Comparison of ENCODE assay signal across 8 cellular contexts in the genomic region with DNA sequence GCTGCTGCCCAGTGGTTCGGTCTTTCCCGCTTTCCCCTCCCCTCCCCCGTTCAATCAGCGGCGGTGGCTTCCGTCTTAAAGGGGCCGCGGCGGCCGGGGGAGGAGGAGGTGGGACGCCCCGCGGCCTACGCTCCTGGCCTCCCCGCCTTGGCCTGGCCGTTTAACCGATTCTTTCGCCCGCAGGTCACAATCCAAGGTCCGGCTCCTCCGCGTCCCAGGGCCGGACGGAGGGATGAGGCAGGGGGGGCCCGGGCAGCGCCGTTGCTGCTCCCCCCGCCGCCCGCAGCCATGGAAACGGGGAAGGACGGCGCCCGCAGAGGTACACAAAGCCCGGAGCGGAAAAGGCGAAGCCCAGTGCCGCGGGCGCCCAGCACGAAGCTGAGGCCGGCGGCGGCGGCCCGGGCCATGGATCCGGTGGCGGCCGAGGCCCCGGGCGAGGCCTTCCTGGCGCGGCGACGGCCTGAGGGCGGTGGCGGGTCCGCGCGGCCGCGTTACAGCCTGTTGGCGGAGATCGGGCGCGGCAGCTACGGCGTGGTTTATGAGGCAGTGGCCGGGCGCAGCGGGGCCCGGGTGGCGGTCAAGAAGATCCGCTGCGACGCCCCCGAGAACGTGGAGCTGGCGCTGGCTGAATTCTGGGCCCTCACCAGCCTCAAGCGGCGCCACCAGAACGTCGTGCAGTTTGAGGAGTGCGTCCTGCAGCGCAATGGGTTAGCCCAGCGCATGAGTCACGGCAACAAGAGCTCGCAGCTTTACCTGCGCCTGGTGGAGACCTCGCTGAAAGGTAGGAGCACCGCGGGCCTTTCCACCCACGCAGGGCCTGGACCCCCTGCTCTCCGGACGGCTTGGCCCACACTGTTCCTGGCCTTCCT.
DNase-seq lines count a peak whose midpoint lies in the region; ATAC-seq and TF ChIP-seq lines count a peak whose summit lies in the region.

No MANE protein-coding gene starts in this region.

- ATAC-seq in GM21786 (IDR thresholded peaks at IDR 0.05; ENCODE audit: unreplicated experiment), result peak; percentile 54

- no peak for TF ChIP-seq CTCF in neutrophil (IDR thresholded peaks at IDR 0.05)

- DNase-seq in EL (peak; percentile 89), SHP77 (lab: John Stamatoyannopoulos, UW) (peak; percentile 88 to 90), foreskin melanocyte (peak; percentile 86), substantia nigra (lab: John Stamatoyannopoulos, UW) (peak; percentile 61 to 98 (median 89))
- peak; percentile 80 for DNase-seq in activated gamma-delta T cell treated with anti-CD3 and anti-CD28 coated beads, Interleukin-2, amount 50 U/mL, for 16 hours (ENCODE audit: low read depth)

- H3K36me3 ChIP-seq in KOPT-K1 (ENCODE audit: insufficient read depth, low read length) (peaks cover 36% of the 10 kb centered on the region), neutrophil (peaks cover 7% of the 10 kb centered on the region)

- peaks cover 38 to 41% of the 10 kb centered on the region in 2 experiments for H3K4me1 ChIP-seq in neutrophil (ENCODE audit: control insufficient read depth in 1 of 2, insufficient read depth in 1 of 2, low read depth in 1 of 2, low read length in 1 of 2)

- H3K27ac ChIP-seq in KOPT-K1 (ENCODE audit: low read depth, low read length, poor library complexity, severe bottlenecking) (peak overlapping the region; percentile 91), neutrophil (peak overlapping the region; percentile 98), substantia nigra (ENCODE audit: low read depth, low read length, poor library complexity, severe bottlenecking) (peak overlapping the region; percentile 99)

- peak overlapping the region; percentile 96 to 98 for H3K4me3 ChIP-seq in neutrophil (ENCODE audit: low read depth in 1 of 2, low read length in 1 of 2)

- H3K27me3 ChIP-seq in neutrophil, result no peaks in the 10 kb centered on the region

- no peaks in the 10 kb centered on the region for H3K9me3 ChIP-seq in KOPT-K1 (ENCODE audit: insufficient read depth, low read length, poor library complexity, severe bottlenecking)
- H3K9me3 ChIP-seq in neutrophil, result no peaks in the 10 kb centered on the region

Comparison
In these comparisons a context has a peak if more than half of its experiments do, and no peak if none do; other contexts are left out.
1. Peak in every context shown above with its lines: DNase-seq, ATAC-seq, H3K4me3 ChIP-seq and H3K27ac ChIP-seq.